ENCODE assay signal across 1 cellular context in genomic region chr14:75551021-75551420, GRCh38.
TF ChIP-seq lines count a peak whose summit lies in the region.

No MANE protein-coding gene starts in this region.

TF ChIP-seq in A549, 52 proteins besides CTCF, POLR2A, EP300 and RAD21 (continued from another document):
- TF ChIP-seq, protein P1, sequence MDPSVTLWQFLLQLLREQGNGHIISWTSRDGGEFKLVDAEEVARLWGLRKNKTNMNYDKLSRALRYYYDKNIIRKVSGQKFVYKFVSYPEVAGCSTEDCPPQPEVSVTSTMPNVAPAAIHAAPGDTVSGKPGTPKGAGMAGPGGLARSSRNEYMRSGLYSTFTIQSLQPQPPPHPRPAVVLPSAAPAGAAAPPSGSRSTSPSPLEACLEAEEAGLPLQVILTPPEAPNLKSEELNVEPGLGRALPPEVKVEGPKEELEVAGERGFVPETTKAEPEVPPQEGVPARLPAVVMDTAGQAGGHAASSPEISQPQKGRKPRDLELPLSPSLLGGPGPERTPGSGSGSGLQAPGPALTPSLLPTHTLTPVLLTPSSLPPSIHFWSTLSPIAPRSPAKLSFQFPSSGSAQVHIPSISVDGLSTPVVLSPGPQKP (IDR thresholded peaks at IDR 0.05; ENCODE audit: low read depth, low read length): no peak
- TF ChIP-seq MYC (IDR thresholded peaks at IDR 0.05; ENCODE audit: borderline replicate concordance, low read length): no peak
- no peak for TF ChIP-seq ZSCAN20 (CRISPR knock-in tag; IDR thresholded peaks at IDR 0.05)
TF ChIP-seq in A549: peak in this region for 0.
